ENCODE assay signal across 17 cellular contexts in the genomic region with DNA sequence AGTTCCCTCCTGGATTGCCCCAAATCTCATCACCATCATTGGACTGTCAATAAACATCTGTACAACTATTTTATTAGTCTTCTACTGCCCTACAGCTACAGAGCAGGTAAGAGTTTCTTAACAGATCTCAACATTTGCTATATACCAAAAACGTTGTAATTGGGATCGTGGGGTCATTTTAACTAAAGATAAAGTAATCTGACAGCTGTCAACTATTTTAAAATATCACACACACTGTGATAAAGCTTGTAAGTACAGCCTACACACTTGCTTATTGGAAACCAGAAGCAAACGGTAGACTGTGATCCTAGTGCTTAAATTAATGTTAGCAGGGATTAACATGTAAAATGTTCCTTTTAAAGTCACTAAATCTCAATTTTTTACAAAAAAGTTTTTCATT. TPM values are rescaled to one million over a fixed set of nuclear protein-coding genes. Genes with fewer than 3 reads are reported as not detected.
DNase-seq lines count a peak whose midpoint lies in the region; ATAC-seq, FAIRE-seq and TF ChIP-seq lines count a peak whose summit lies in the region.
"Had no signal": no experiment of that assay in that cellular context is flagged by ENCODE, and none has a peak within 500 bp of the region (broad histone marks: within the 10 kb centered on the region; RNA-seq: fewer than 3 reads in every experiment).

No MANE protein-coding gene starts in this region.

- FAIRE-seq in K562 (lab: Jason Lieb, UNC): no peak
- FAIRE-seq: GM12891 had no signal

- H3K79me2 ChIP-seq in SU-DHL-6 (ENCODE audit: insufficient read depth, low read length) (peaks cover 100% of the 10 kb centered on the region), K562 (ENCODE audit: control insufficient read depth, insufficient read depth, low read length) (peaks cover 87% of the 10 kb centered on the region)

- TF ChIP-seq CTCF in SU-DHL-6 (IDR thresholded peaks at IDR 0.05; ENCODE audit: insufficient read depth, low read length, poor library complexity, severe bottlenecking): no peak
- TF ChIP-seq CTCF in K562 (IDR thresholded peaks at IDR 0.05 in 2 of 3, conservative IDR thresholded peaks at IDR 0.05 in 1 of 3; ENCODE audit: insufficient read depth in 2 of 3, low read depth in 1 of 3, low read length in 3 of 3): no peak

- DNase-seq in activated T-cell treated with anti-CD3 and anti-CD28 coated beads, Interleukin-2, amount 50 U/mL, for 24 hours: no peak
- DNase-seq in activated T-cell treated with anti-CD3 and anti-CD28 coated beads for 4 hours (no peak), K562 (ENCODE audit: extremely low read depth in 1 of 4, low spot score in 3 of 4) (no peak), Right ventricle myocardium superior (no peak), NK-92 (lab: John Stamatoyannopoulos, UW; ENCODE audit: unreplicated experiment) (no peak), NCI-H82 (lab: John Stamatoyannopoulos, UW) (no peak)
- DNase-seq: Caco-2; CD8-positive, alpha-beta memory T cell; DMS53; H7 had no signal

- H3K4me3 Mint-ChIP-seq in activated T-cell treated with anti-CD3 and anti-CD28 coated beads, Interleukin-2, amount 50 U/mL, for 24 hours: no peak overlapping the region
- H3K4me3 Mint-ChIP-seq in stimulated activated memory B cell treated with anti-CD40 and anti-IgM and Interleukin-4, amounts not matched to agents 10 μg/mL and 1 μg/mL and 100 μg/mL, for 72 hours: no peak overlapping the region
- H3K4me3 Mint-ChIP-seq: CD8-positive, alpha-beta memory T cell; GM23338 had no signal

- no TSS peak for BruUV-seq in K562 (replicated peaks; lab: Mats Ljungman, UMichigan)

- no peak for TF ChIP-seq RAD21 in K562 (CRISPR knock-in tag; conservative IDR thresholded peaks at IDR 0.05 in 1 of 2, IDR thresholded peaks at IDR 0.05 in 1 of 2)

- H3K27me3 ChIP-seq in SU-DHL-6 (ENCODE audit: low read length): no peaks in the 10 kb centered on the region
- no peaks in the 10 kb centered on the region for H3K27me3 ChIP-seq in K562 (ENCODE audit: control insufficient read depth in 2 of 2, insufficient read depth in 2 of 2, low read length in 2 of 2)
- H3K27me3 ChIP-seq: BLaER1 had no signal

- H3K9me3 ChIP-seq in SU-DHL-6 (ENCODE audit: insufficient read depth, low read length): no peaks in the 10 kb centered on the region
- H3K9me3 ChIP-seq in K562 (replicated peaks; ENCODE audit: control insufficient read depth, insufficient read depth, low read depth, low read length): no peaks in the 10 kb centered on the region
- H3K9me3 ChIP-seq: Caco-2 had no signal

- 30% methylated on average over 3 of the region's 3 CpGs for WGBS in K562 (ENCODE audit: insufficient coverage, low coverage, missing lambda C conversion rate)

- in situ Hi-C loops in K562 (cut with MboI): no loop called here

- POLR2A ChIA-PET in K562 (lab: Yijun Ruan, JAX): interaction anchor here (1.0 kb wide), 1 partner anchor 15 kb away, joined by 6 read pairs; no protein-coding TSS in a partner anchor

- no peak for TF ChIP-seq EP300 in K562 (IDR thresholded peaks at IDR 0.05; ENCODE audit: low read length)

- H4K20me1 ChIP-seq in SU-DHL-6 (ENCODE audit: low read depth, low read length) (no peaks in the 10 kb centered on the region; the same call in 1 of the 2 replicates), K562 (replicated peaks; ENCODE audit: control insufficient read depth, insufficient read depth, low read length) (peaks cover 11% of the 10 kb centered on the region; the same call in 1 of the 2 replicates)

- peaks cover 5% of the 10 kb centered on the region; the same call in 1 of the 2 replicates for H3F3A ChIP-seq in SU-DHL-6 (ENCODE audit: insufficient read depth)

- H3K36me3 ChIP-seq in SU-DHL-6 (ENCODE audit: low read length): peaks cover 51% of the 10 kb centered on the region
- peaks cover 70% of the 10 kb centered on the region for H3K36me3 ChIP-seq in K562 (ENCODE audit: control insufficient read depth, insufficient read depth, low read length)

- H3K9me3 Mint-ChIP-seq in activated T-cell treated with anti-CD3 and anti-CD28 coated beads, Interleukin-2, amount 50 U/mL, for 24 hours: no peaks in the 10 kb centered on the region
- H3K9me3 Mint-ChIP-seq in stimulated activated memory B cell treated with anti-CD40 and anti-IgM and Interleukin-4, amounts not matched to agents 10 μg/mL and 1 μg/mL and 100 μg/mL, for 72 hours: no peaks in the 10 kb centered on the region
- H3K9me3 Mint-ChIP-seq: CD8-positive, alpha-beta memory T cell; GM23338 had no signal

- no peak for TF ChIP-seq POLR2A in K562 (conservative IDR thresholded peaks at IDR 0.05)

- peaks cover 2% of the 10 kb centered on the region for H3K9me1 ChIP-seq in K562 (ENCODE audit: control insufficient read depth, insufficient read depth, low read length)

- H3K27ac ChIP-seq in SU-DHL-6 (ENCODE audit: low read depth, low read length): peak overlapping the region; percentile 21; the same call in 1 of the 2 replicates
- no peak overlapping the region for H3K27ac ChIP-seq in K562 (ENCODE audit: extremely low read depth, low read depth, low read length)
- H3K27ac ChIP-seq: 22Rv1, BLaER1 had no signal

- ATAC-seq in K562: no peak
- no peak for ATAC-seq in stimulated activated memory B cell treated with anti-CD40 and anti-IgM and Interleukin-4, amounts not matched to agents 10 μg/mL and 1 μg/mL and 100 μg/mL, for 72 hours
- ATAC-seq in Right ventricle myocardium superior (ENCODE audit: poor library complexity): no peak
- ATAC-seq: GM23338 had no signal

- H3K4me2 ChIP-seq in SU-DHL-6 (ENCODE audit: low read depth, low read length, poor library complexity, severe bottlenecking): peak overlapping the region; percentile 21
- no peak overlapping the region for H3K4me2 ChIP-seq in K562 (ENCODE audit: insufficient read depth, low read length)
- H3K4me2 ChIP-seq: BLaER1, GM23338 had no signal

- H3K9ac ChIP-seq in SU-DHL-6 (ENCODE audit: low read length) (no peak overlapping the region), K562 (ENCODE audit: insufficient read depth in 1 of 2, low read depth in 2 of 2, low read length in 2 of 2) (no peak overlapping the region)
- H3K9ac ChIP-seq: BLaER1 had no signal

- H3K27ac Mint-ChIP-seq in activated T-cell treated with anti-CD3 and anti-CD28 coated beads, Interleukin-2, amount 50 U/mL, for 24 hours: peak overlapping the region; percentile 55
- H3K27ac Mint-ChIP-seq in stimulated activated memory B cell treated with anti-CD40 and anti-IgM and Interleukin-4, amounts not matched to agents 10 μg/mL and 1 μg/mL and 100 μg/mL, for 72 hours: peak overlapping the region; percentile 66
- H3K27ac Mint-ChIP-seq: GM23338 had no signal

- peaks cover 82% of the 10 kb centered on the region for H3K4me1 Mint-ChIP-seq in activated T-cell treated with anti-CD3 and anti-CD28 coated beads, Interleukin-2, amount 50 U/mL, for 24 hours (ENCODE audit: low read depth)
- peaks cover 80% of the 10 kb centered on the region for H3K4me1 Mint-ChIP-seq in stimulated activated memory B cell treated with anti-CD40 and anti-IgM and Interleukin-4, amounts not matched to agents 10 μg/mL and 1 μg/mL and 100 μg/mL, for 72 hours

- intact Hi-C loops in K562 (cut with micrococcal nuclease): no loop called here
- intact Hi-C loops in Right ventricle myocardium superior (cut with DNase I): no loop called here

- H3K27me3 Mint-ChIP-seq in activated T-cell treated with anti-CD3 and anti-CD28 coated beads, Interleukin-2, amount 50 U/mL, for 24 hours: no peaks in the 10 kb centered on the region
- H3K27me3 Mint-ChIP-seq in stimulated activated memory B cell treated with anti-CD40 and anti-IgM and Interleukin-4, amounts not matched to agents 10 μg/mL and 1 μg/mL and 100 μg/mL, for 72 hours: no peaks in the 10 kb centered on the region
- H3K27me3 Mint-ChIP-seq: CD8-positive, alpha-beta memory T cell had no signal

- peaks cover 0 to 3% of the 10 kb centered on the region in 2 experiments; a peak in 2 of 5 replicates for H3K4me1 ChIP-seq in K562 (replicated peaks in 1 of 2; ENCODE audit: control insufficient read depth in 2 of 2, insufficient read depth in 2 of 2, low read length in 2 of 2)
- H3K4me1 ChIP-seq: Caco-2 had no signal

- peaks cover 78% of the 10 kb centered on the region for H3K36me3 Mint-ChIP-seq in activated T-cell treated with anti-CD3 and anti-CD28 coated beads, Interleukin-2, amount 50 U/mL, for 24 hours (ENCODE audit: low read depth)
- peaks cover 61% of the 10 kb centered on the region for H3K36me3 Mint-ChIP-seq in stimulated activated memory B cell treated with anti-CD40 and anti-IgM and Interleukin-4, amounts not matched to agents 10 μg/mL and 1 μg/mL and 100 μg/mL, for 72 hours

- H2AFZ ChIP-seq in SU-DHL-6 (ENCODE audit: low read depth, low read length, severe bottlenecking): no peak overlapping the region
- H2AFZ ChIP-seq in K562 (ENCODE audit: low read depth, low read length): no peak overlapping the region
- H2AFZ ChIP-seq: GM23338 had no signal

- H3K4me3 ChIP-seq in SU-DHL-6 (ENCODE audit: insufficient read depth, low read length, poor library complexity, severe bottlenecking): no peak overlapping the region
- H3K4me3 ChIP-seq in K562: no peak overlapping the region
- H3K4me3 ChIP-seq: BLaER1, GM23338 had no signal

- H3K9me2 ChIP-seq in SU-DHL-6 (replicated peaks; ENCODE audit: insufficient read depth, low read length): no peaks in the 10 kb centered on the region

- CTCF ChIA-PET in K562 (lab: Yijun Ruan, JAX; ENCODE audit: low intra/inter-chr PET ratio): interaction anchor here (0.6 kb wide), 1 partner anchor 308 kb away, joined by 3 read pairs; no protein-coding TSS in a partner anchor

RNA-seq across cellular contexts. Expression of a gene that starts 7.9 kb away (rescaled TPM):
- total RNA-seq in K562 (2011; cell fraction: chromatin; rRNA removed; ENCODE audit: low replicate concordance): 77.6 and 152 TPM in 2 replicates
- total RNA-seq in K562 (2011; cell fraction: nucleolus; rRNA removed): 38.0 and 48.8 TPM in 2 replicates
- total RNA-seq in K562 (2011; cell fraction: nucleoplasm; rRNA removed): 77.7 and 110 TPM in 2 replicates
- total RNA-seq in K562 (2014; rRNA removed) (24.4 and 25.1 TPM in 2 replicates), K562 (2014; rRNA removed; fragmentation: Illumina TruSeq; extraction: Trizol) (52.7 and 54.1 TPM in 2 replicates), K562 (2015; rRNA removed; fragmentation: Illumina TruSeq; extraction: Trizol) (42.3 and 47.6 TPM in 2 replicates), K562 (2021) (35.5 and 45.7 TPM in 2 replicates), Right ventricle myocardium superior (11.6 TPM)
- polyA plus RNA-seq in K562 (2011; rRNA removed) (72.6 and 73.9 TPM in 2 replicates), K562 (2014; fragmentation: Illumina TruSeq; extraction: Trizol) (30.9 and 42.4 TPM in 2 replicates), K562 (2014; fragmentation: Nextera tagmentation; extraction: Ambion mirVana) (10 to 100 TPM; 39.1 to 46.4 TPM), K562 (2014; rRNA removed) (28.0 and 33.1 TPM in 2 replicates)
- 17.1 and 37.5 TPM in 2 replicates for polyA plus RNA-seq in K562 (2011; cell fraction: cytosol; rRNA removed)
- 34.6 and 56.8 TPM in 2 replicates for polyA plus RNA-seq in K562 (2011; cell fraction: nucleus; rRNA removed)
- 24.2 and 25.2 TPM in 2 replicates for polyA plus RNA-seq in K562 (2012)
- 86.2 and 109 TPM in 2 replicates for polyA minus RNA-seq in K562 (2011; rRNA and poly(A)+ RNA removed)
- polyA minus RNA-seq in K562 (2011; cell fraction: cytosol; rRNA and poly(A)+ RNA removed): 21.6 and 23.8 TPM in 2 replicates
- polyA minus RNA-seq in K562 (2011; cell fraction: nucleus; rRNA and poly(A)+ RNA removed): 34.6 and 56.8 TPM in 2 replicates

RNA-seq across cellular contexts. Expression of a gene that starts 8.1 kb away (rescaled TPM):
- total RNA-seq in K562 (2011; cell fraction: chromatin; rRNA removed; ENCODE audit: low replicate concordance): 55.1 and 79.4 TPM in 2 replicates
- total RNA-seq in K562 (2011; cell fraction: nucleolus; rRNA removed): 47.5 and 52.1 TPM in 2 replicates
- total RNA-seq in K562 (2011; cell fraction: nucleoplasm; rRNA removed): 96.9 and 112 TPM in 2 replicates
- total RNA-seq in K562 (2014; rRNA removed) (29.0 and 38.2 TPM in 2 replicates), K562 (2014; rRNA removed; fragmentation: Illumina TruSeq; extraction: Trizol) (53.5 and 56.8 TPM in 2 replicates), K562 (2015; rRNA removed; fragmentation: Illumina TruSeq; extraction: Trizol) (43.3 and 44.1 TPM in 2 replicates), K562 (2021) (35.9 and 41.9 TPM in 2 replicates), Right ventricle myocardium superior (38.6 TPM)
- polyA plus RNA-seq in K562 (2011; rRNA removed) (158 and 161 TPM in 2 replicates), K562 (2014; fragmentation: Illumina TruSeq; extraction: Trizol) (67.4 and 77.7 TPM in 2 replicates), K562 (2014; fragmentation: Nextera tagmentation; extraction: Ambion mirVana) (100 to 1,000 TPM in 1 of 2 experiments, 10 to 100 TPM in 1; 93.4 to 101 TPM), K562 (2014; rRNA removed) (46.4 and 60.2 TPM in 2 replicates)
- 38.2 and 103 TPM in 2 replicates for polyA plus RNA-seq in K562 (2011; cell fraction: cytosol; rRNA removed)
- polyA plus RNA-seq in K562 (2011; cell fraction: nucleus; rRNA removed): 81.1 and 121 TPM in 2 replicates
- 36.3 and 87.9 TPM in 2 replicates for polyA plus RNA-seq in K562 (2012)
- polyA minus RNA-seq in K562 (2011; rRNA and poly(A)+ RNA removed): 92.2 and 94.6 TPM in 2 replicates
- 27.1 and 32.8 TPM in 2 replicates for polyA minus RNA-seq in K562 (2011; cell fraction: cytosol; rRNA and poly(A)+ RNA removed)
- polyA minus RNA-seq in K562 (2011; cell fraction: nucleus; rRNA and poly(A)+ RNA removed): 19.8 and 33.9 TPM in 2 replicates

RNA-seq across cellular contexts. Expression of a gene that starts 52.5 kb away (rescaled TPM):
- total RNA-seq in K562 (2011; cell fraction: chromatin; rRNA removed; ENCODE audit: low replicate concordance): not detected in 2 replicates
- total RNA-seq in K562 (2011; cell fraction: nucleolus; rRNA removed): not detected in 2 replicates
- total RNA-seq in K562 (2011; cell fraction: nucleoplasm; rRNA removed): not detected in 2 replicates
- total RNA-seq in K562 (2014; rRNA removed) (not detected in 2 replicates), K562 (2014; rRNA removed; fragmentation: Illumina TruSeq; extraction: Trizol) (not detected in 2 replicates), K562 (2015; rRNA removed; fragmentation: Illumina TruSeq; extraction: Trizol) (0.15 TPM in 1 of 2 replicates, not detected in the other), K562 (2021) (0.36 and 0.44 TPM in 2 replicates), Right ventricle myocardium superior (3.0 TPM)
- polyA plus RNA-seq in K562 (2011; rRNA removed) (not detected in 2 replicates), K562 (2014; fragmentation: Illumina TruSeq; extraction: Trizol) (0.13 TPM in 1 of 2 replicates, not detected in the other), K562 (2014; fragmentation: Nextera tagmentation; extraction: Ambion mirVana) (under 1 TPM in 1 of 2 experiments, not detected in 1; 0.08 TPM), K562 (2014; rRNA removed) (not detected in 2 replicates)
- 0.10 TPM in 1 of 2 replicates, not detected in the other for polyA plus RNA-seq in K562 (2011; cell fraction: cytosol; rRNA removed)
- not detected in 2 replicates for polyA plus RNA-seq in K562 (2011; cell fraction: nucleus; rRNA removed)
- polyA plus RNA-seq in K562 (2012): 0.17 and 0.33 TPM in 2 replicates
- polyA minus RNA-seq in K562 (2011; rRNA and poly(A)+ RNA removed): 0.11 TPM in 1 of 2 replicates, not detected in the other
- not detected in 2 replicates for polyA minus RNA-seq in K562 (2011; cell fraction: cytosol; rRNA and poly(A)+ RNA removed)
- polyA minus RNA-seq in K562 (2011; cell fraction: nucleus; rRNA and poly(A)+ RNA removed): 0.13 TPM in 1 of 2 replicates, not detected in the other
- total RNA-seq: A673, H7 had no signal
